In genomic region chr6:57312004-57312345, GRCh38 we compare ENCODE assay signal across 23 cellular contexts.
"Had no signal": no experiment of that assay in that cellular context is flagged by ENCODE, and none has a peak within 500 bp of the region (broad histone marks: within the 10 kb centered on the region; RNA-seq: fewer than 3 reads in every experiment).

No MANE protein-coding gene starts in this region.

- H3K36me3 Mint-ChIP-seq: natural killer cell; stimulated activated effector memory CD8-positive, alpha-beta T cell treated with anti-CD3 and anti-CD28 coated beads, Interleukin-12 subunit alpha, Interleukin-12 subunit beta, amount 100 ng/mL, for 72 hours; type B pancreatic cell had no signal

- H3K9me3 ChIP-seq: esophagus muscularis mucosa, gastroesophageal sphincter, mucosa of descending colon, pancreas, suprapubic skin, thyroid gland had no signal

- H3K27ac ChIP-seq: epithelial cell of prostate, esophagus muscularis mucosa, gastroesophageal sphincter, pancreas, suprapubic skin, thyroid gland had no signal

- H3K27ac Mint-ChIP-seq: dendritic cell treated with granulocyte-macrophage colony-stimulating factor and Interleukin-4, amounts not matched to agents 40 ng/mL and 50 ng/mL, for 4 days; effector memory CD8-positive, alpha-beta T cell; natural killer cell; progenitor cell of endocrine pancreas; stimulated activated effector memory CD8-positive, alpha-beta T cell treated with anti-CD3 and anti-CD28 coated beads, Interleukin-12 subunit alpha, Interleukin-12 subunit beta, amount 100 ng/mL, for 72 hours; type B pancreatic cell had no signal

- H3K4me3 ChIP-seq: esophagus muscularis mucosa, gastroesophageal sphincter, mucosa of descending colon, pancreas, suprapubic skin, thyroid gland had no signal

- DNase-seq: effector memory CD8-positive, alpha-beta T cell; foreskin fibroblast; glutamatergic neuron; islet precursor cell; mammary epithelial cell; mucosa of descending colon; natural killer cell; stimulated activated CD4-positive, alpha-beta T cell treated with anti-CD3 and anti-CD28 coated beads, Interleukin-4, amount 100 ng/mL, for 1 hour; stimulated activated CD8-positive, alpha-beta memory T cell treated with anti-CD3 and anti-CD28 coated beads, Interleukin-4, amount 100 ng/mL, for 48 hours; stimulated activated naive CD8-positive, alpha-beta T cell treated with anti-CD3 and anti-CD28 coated beads, Interleukin-15, Interleukin-2, amounts not matched to agents 100 U/mL and 50 U/mL, for 24 hours; thyroid gland had no signal

- H3K4me1 Mint-ChIP-seq: stimulated activated effector memory CD8-positive, alpha-beta T cell treated with anti-CD3 and anti-CD28 coated beads, Interleukin-12 subunit alpha, Interleukin-12 subunit beta, amount 100 ng/mL, for 72 hours had no signal

- H3K9me3 Mint-ChIP-seq: dendritic cell treated with granulocyte-macrophage colony-stimulating factor and Interleukin-4, amounts not matched to agents 40 ng/mL and 50 ng/mL, for 4 days; effector memory CD8-positive, alpha-beta T cell; natural killer cell; neural crest cell; stimulated activated effector memory CD8-positive, alpha-beta T cell treated with anti-CD3 and anti-CD28 coated beads, Interleukin-12 subunit alpha, Interleukin-12 subunit beta, amount 100 ng/mL, for 72 hours; type B pancreatic cell had no signal

- H3K27me3 Mint-ChIP-seq: progenitor cell of endocrine pancreas, type B pancreatic cell had no signal

- ATAC-seq: effector memory CD8-positive, alpha-beta T cell; gastroesophageal sphincter; left lobe of liver; mucosa of descending colon; natural killer cell; pancreas; right cardiac atrium; stimulated activated effector memory CD8-positive, alpha-beta T cell treated with anti-CD3 and anti-CD28 coated beads, Interleukin-12 subunit alpha, Interleukin-12 subunit beta, amount 100 ng/mL, for 72 hours; stimulated activated naive CD8-positive, alpha-beta T cell treated with anti-CD3 and anti-CD28 coated beads, Interleukin-15, Interleukin-2, amounts not matched to agents 100 U/mL and 50 U/mL, for 24 hours had no signal

- H3K4me3 Mint-ChIP-seq: dendritic cell treated with granulocyte-macrophage colony-stimulating factor and Interleukin-4, amounts not matched to agents 40 ng/mL and 50 ng/mL, for 4 days; effector memory CD8-positive, alpha-beta T cell; natural killer cell; neural crest cell; stimulated activated effector memory CD8-positive, alpha-beta T cell treated with anti-CD3 and anti-CD28 coated beads, Interleukin-12 subunit alpha, Interleukin-12 subunit beta, amount 100 ng/mL, for 72 hours; type B pancreatic cell had no signal

- H3K36me3 ChIP-seq: esophagus muscularis mucosa, gastroesophageal sphincter, pancreas, suprapubic skin, thyroid gland had no signal

- H3K27me3 ChIP-seq: esophagus muscularis mucosa, gastroesophageal sphincter, suprapubic skin, thyroid gland had no signal
